Comparison of ENCODE assay signal across 1 cellular context in the genomic region with DNA sequence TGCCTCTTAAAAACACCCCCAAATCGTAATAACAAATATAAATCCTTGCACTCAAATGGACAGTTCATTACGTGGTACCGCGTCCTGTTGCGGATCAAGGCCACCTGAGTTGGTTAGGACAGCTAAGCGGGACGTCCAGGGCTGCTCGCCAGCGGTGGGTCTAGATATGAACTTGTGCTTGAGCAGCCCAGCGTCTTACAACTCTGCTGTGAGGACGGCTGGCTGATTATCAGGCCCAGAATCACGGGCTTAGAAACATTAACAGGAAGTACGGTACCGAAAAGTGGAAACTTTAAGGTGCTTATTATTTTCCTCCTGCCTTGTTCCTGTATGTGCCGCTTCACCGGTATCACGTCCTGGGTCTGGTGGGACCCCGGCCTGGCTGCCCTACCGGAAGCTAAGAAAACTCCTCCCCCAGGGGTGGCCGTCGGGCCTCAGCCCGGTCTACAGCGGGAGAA.
TF ChIP-seq lines count a peak whose summit lies in the region.

No MANE protein-coding gene starts in this region.

TF ChIP-seq in K562, 482 proteins besides CTCF, POLR2A, EP300 and RAD21 (continued from another document):
- TF ChIP-seq, protein P1, sequence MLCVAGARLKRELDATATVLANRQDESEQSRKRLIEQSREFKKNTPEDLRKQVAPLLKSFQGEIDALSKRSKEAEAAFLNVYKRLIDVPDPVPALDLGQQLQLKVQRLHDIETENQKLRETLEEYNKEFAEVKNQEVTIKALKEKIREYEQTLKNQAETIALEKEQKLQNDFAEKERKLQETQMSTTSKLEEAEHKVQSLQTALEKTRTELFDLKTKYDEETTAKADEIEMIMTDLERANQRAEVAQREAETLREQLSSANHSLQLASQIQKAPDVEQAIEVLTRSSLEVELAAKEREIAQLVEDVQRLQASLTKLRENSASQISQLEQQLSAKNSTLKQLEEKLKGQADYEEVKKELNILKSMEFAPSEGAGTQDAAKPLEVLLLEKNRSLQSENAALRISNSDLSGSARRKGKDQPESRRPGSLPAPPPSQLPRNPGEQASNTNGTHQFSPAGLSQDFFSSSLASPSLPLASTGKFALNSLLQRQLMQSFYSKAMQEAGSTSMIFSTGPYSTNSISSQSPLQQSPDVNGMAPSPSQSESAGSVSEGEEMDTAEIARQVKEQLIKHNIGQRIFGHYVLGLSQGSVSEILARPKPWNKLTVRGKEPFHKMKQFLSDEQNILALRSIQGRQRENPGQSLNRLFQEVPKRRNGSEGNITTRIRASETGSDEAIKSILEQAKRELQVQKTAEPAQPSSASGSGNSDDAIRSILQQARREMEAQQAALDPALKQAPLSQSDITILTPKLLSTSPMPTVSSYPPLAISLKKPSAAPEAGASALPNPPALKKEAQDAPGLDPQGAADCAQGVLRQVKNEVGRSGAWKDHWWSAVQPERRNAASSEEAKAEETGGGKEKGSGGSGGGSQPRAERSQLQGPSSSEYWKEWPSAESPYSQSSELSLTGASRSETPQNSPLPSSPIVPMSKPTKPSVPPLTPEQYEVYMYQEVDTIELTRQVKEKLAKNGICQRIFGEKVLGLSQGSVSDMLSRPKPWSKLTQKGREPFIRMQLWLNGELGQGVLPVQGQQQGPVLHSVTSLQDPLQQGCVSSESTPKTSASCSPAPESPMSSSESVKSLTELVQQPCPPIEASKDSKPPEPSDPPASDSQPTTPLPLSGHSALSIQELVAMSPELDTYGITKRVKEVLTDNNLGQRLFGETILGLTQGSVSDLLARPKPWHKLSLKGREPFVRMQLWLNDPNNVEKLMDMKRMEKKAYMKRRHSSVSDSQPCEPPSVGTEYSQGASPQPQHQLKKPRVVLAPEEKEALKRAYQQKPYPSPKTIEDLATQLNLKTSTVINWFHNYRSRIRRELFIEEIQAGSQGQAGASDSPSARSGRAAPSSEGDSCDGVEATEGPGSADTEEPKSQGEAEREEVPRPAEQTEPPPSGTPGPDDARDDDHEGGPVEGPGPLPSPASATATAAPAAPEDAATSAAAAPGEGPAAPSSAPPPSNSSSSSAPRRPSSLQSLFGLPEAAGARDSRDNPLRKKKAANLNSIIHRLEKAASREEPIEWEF (CRISPR knock-in tag; IDR thresholded peaks at IDR 0.05), result 0 out of 2 replicates have a peak, but pooled peaks have one; percentile 25
- 0 out of 4 replicates have a peak, but pooled peaks of 1 of the 2 experiments have one; percentile 43 for TF ChIP-seq NONO (IDR thresholded peaks at IDR 0.05; ENCODE audit: low read depth in 2 of 2, low read length in 1 of 2)
- 0 out of 2 replicates have a peak, but pooled peaks have one; percentile 25 for TF ChIP-seq ESRRB (CRISPR knock-in tag; IDR thresholded peaks at IDR 0.05; ENCODE audit: borderline replicate concordance)
- TF ChIP-seq LCOR (CRISPR knock-in tag; IDR thresholded peaks at IDR 0.05), result peak; percentile 73
- TF ChIP-seq TCF7L2 (IDR thresholded peaks at IDR 0.05; ENCODE audit: low read depth, low read length), result no peak
- peak; percentile 40; the same call in 1 of the 2 replicates for TF ChIP-seq POLR2AphosphoS5 (IDR thresholded peaks at IDR 0.05; ENCODE audit: control insufficient read depth, insufficient read depth, low read depth, low read length)
- no peak for TF ChIP-seq DIDO1 (tag; IDR thresholded peaks at IDR 0.05; ENCODE audit: low read depth)
- no peak for TF ChIP-seq ZNF212 (CRISPR knock-in tag; IDR thresholded peaks at IDR 0.05)
- TF ChIP-seq ETV1 (tag; conservative IDR thresholded peaks at IDR 0.05; ENCODE audit: low read depth), result peak; percentile 63
- 0 out of 2 replicates have a peak, but pooled peaks have one; percentile 7 for TF ChIP-seq IRF9 (tag; IDR thresholded peaks at IDR 0.05)
- TF ChIP-seq PML (IDR thresholded peaks at IDR 0.05; ENCODE audit: low read length), result peak; percentile 36; the same call in 1 of the 2 replicates
- TF ChIP-seq UBTF (IDR thresholded peaks at IDR 0.05; ENCODE audit: borderline replicate concordance in 1 of 2, low read depth in 2 of 2, low read length in 2 of 2), result peak; percentile 83 to 90; a peak in 3 of 4 replicates
- 0 out of 2 replicates have a peak, but pooled peaks have one; percentile 53 for TF ChIP-seq ZKSCAN8 (CRISPR knock-in tag; IDR thresholded peaks at IDR 0.05)
- TF ChIP-seq BACH1 (tag; IDR thresholded peaks at IDR 0.05), result peak; percentile 82; the same call in 1 of the 2 replicates
